In the genomic region with DNA sequence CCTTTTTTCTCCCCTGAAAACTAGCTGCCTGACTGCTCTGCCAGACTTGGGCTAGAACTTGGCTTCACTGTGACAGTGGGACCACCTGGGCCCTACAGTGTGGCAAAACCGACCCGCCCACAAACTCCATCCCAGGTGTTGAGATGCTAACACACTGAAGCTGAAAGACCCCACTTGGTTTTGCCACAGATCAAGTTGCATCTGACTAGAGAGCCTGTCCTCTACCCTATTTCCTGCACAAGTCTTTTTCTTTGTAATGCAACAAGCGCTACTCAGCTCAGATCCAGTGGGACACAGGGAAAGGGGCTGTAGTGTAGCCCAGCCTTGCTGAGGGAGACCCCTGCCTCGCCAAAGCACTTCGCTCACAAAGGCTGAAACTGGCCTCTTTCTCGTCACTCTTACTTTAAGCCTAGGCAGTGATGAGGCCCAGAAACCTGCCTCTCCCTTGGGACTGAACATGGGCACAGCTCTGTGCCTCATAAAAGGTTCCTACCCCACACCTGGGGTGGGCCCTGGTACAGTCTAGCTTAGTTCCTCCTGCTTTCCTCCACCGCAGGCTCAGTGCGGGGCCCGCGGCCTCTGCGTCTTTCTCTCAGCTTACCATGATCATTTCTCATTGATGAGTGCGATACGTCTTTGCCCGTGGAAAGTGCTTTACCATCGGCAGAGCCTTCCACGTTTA, we compare ENCODE assay signal across 23 cellular contexts. TPM values are rescaled to one million over a fixed set of nuclear protein-coding genes. Genes with fewer than 3 reads are reported as not detected.
DNase-seq lines count a peak whose midpoint lies in the region; ATAC-seq, FAIRE-seq and TF ChIP-seq lines count a peak whose summit lies in the region.
"Had no signal": no experiment of that assay in that cellular context is flagged by ENCODE, and none has a peak within 500 bp of the region (broad histone marks: within the 10 kb centered on the region; RNA-seq: fewer than 3 reads in every experiment).

No MANE protein-coding gene starts in this region.

- H3K27me3 ChIP-seq in spleen (replicated peaks in 1 of 7): peaks cover 0 to 2% (median 0%) of the 10 kb centered on the region in 7 donors
- H3K27me3 ChIP-seq in stomach: peaks cover 0 to 7% (median 0%) of the 10 kb centered on the region in 3 donors
- H3K27me3 ChIP-seq in colonic mucosa: no peaks in the 10 kb centered on the region
- H3K27me3 ChIP-seq: thyroid gland had no signal

- H3K9ac ChIP-seq in colonic mucosa (ENCODE audit: low read depth in 2 of 2, low read length in 2 of 2): no peak overlapping the region

- TF ChIP-seq CTCF in spleen (IDR thresholded peaks at IDR 0.05 in 8 of 11, conservative IDR thresholded peaks at IDR 0.05 in 3 of 11) (no peak), stomach (IDR thresholded peaks at IDR 0.05) (no peak), colonic mucosa (IDR thresholded peaks at IDR 0.05) (no peak)

- no peak for TF ChIP-seq EP300 in stomach (IDR thresholded peaks at IDR 0.05)

- no peaks in the 10 kb centered on the region for H3K36me3 ChIP-seq in spleen
- no peaks in the 10 kb centered on the region for H3K36me3 ChIP-seq in stomach
- no peaks in the 10 kb centered on the region for H3K36me3 ChIP-seq in colonic mucosa
- H3K36me3 ChIP-seq: thyroid gland had no signal

- intact Hi-C loops in spleen (cut with DNase I; ENCODE audit: low total_unique reads): loop anchor here (10.0 kb wide), 2 partner anchors 56 to 146 kb away; partner anchors contain the start of gene RAP1GAP
- intact Hi-C loops in stomach (cut with DNase I; ENCODE audit: low total_unique reads): loop anchor here (10.0 kb wide), 1 partner anchor 136 kb away; no protein-coding TSS in a partner anchor
- intact Hi-C loops in colonic mucosa (cut with DNase I): no loop called here

- no peak for ATAC-seq in GM18519 (IDR thresholded peaks at IDR 0.05; ENCODE audit: low FRiP score, unreplicated experiment)
- ATAC-seq: activated naive CD8-positive, alpha-beta T cell treated with anti-CD3 and anti-CD28 coated beads, Interleukin-2, amount 50 U/mL, for 24 hours; PC-3 had no signal

- peak; percentile 44 for FAIRE-seq in GM18507 (lab: Jason Lieb, UNC)
- FAIRE-seq: HTR-8/SVneo had no signal

- peak overlapping the region in 6 of 8 donors; percentile 4 to 81 (median 62) for H3K27ac ChIP-seq in spleen
- H3K27ac ChIP-seq in stomach: no peak overlapping the region
- H3K27ac ChIP-seq in colonic mucosa: no peak overlapping the region
- H3K27ac ChIP-seq: skin epidermis, thyroid gland had no signal

- TF ChIP-seq POLR2A in spleen (IDR thresholded peaks at IDR 0.05) (no peak), stomach (IDR thresholded peaks at IDR 0.05) (no peak)

- DNase-seq in GM18507 (ENCODE audit: extremely low spot score, insufficient read length, low read depth) (no peak), NCI-H2171 treated with DMSO at 0.1 percent for 48 hours (lab: John Stamatoyannopoulos, UW) (peak; percentile 56), germinal center (ENCODE audit: low spot score) (peak; percentile 58), spleen (peak; percentile 81), stomach (no peak), colonic mucosa (no peak), globus pallidus (ENCODE audit: low spot score) (no peak)
- DNase-seq: activated gamma-delta T cell treated with Interleukin-2 at 50 U/mL for 16 hours; activated naive CD8-positive, alpha-beta T cell treated with anti-CD3 and anti-CD28 coated beads, Interleukin-2, amount 50 U/mL, for 24 hours; activated T-cell treated with anti-CD3 and anti-CD28 coated beads, Interleukin-2, amount 50 U/mL, for 24 hours; GOT3; NCI-H1105; NCI-H2029 treated with DMSO at 0.1 percent for 48 hours; NCI-H446 treated with DMSO at 0.1 percent for 48 hours; occipital lobe; PC-3; SHP77 treated with DMSO at 0.1 percent for 48 hours; stimulated activated CD4-positive, alpha-beta T cell treated with anti-CD3 and anti-CD28 coated beads, Interleukin-2, amount 100 ng/mL, for 24 hours; thyroid gland had no signal

- no peak overlapping the region for H3K4me3 ChIP-seq in spleen
- no peak overlapping the region for H3K4me3 ChIP-seq in stomach
- H3K4me3 ChIP-seq in colonic mucosa: no peak overlapping the region
- H3K4me3 ChIP-seq: skin epidermis, thyroid gland had no signal

- H3K9me3 ChIP-seq in spleen: no peaks in the 10 kb centered on the region
- no peaks in the 10 kb centered on the region for H3K9me3 ChIP-seq in stomach
- no peaks in the 10 kb centered on the region for H3K9me3 ChIP-seq in colonic mucosa
- H3K9me3 ChIP-seq: thyroid gland had no signal

- WGBS in spleen, 5 donors: 73 to 84% (median 81%) methylated on average over 16 of the region's 16 CpGs
- WGBS in stomach, 5 donors: 90 to 94% (median 93%) methylated on average over 16 of the region's 16 CpGs

- H3K4me1 ChIP-seq in spleen (peaks cover 0 to 86% (median 37%) of the 10 kb centered on the region in 6 donors), stomach (peaks cover 0 to 15% (median 3%) of the 10 kb centered on the region in 4 donors), colonic mucosa (no peaks in the 10 kb centered on the region)
- H3K4me1 ChIP-seq: thyroid gland had no signal

RNA-seq across cellular contexts. Expression of gene ALPL, which starts 9.7 kb away (rescaled TPM):
- total RNA-seq in spleen (100 to 1,000 TPM in 3 of 7 donors, 10 to 100 TPM in 4; 43.7 to 222 (median 85.0) TPM), stomach (10 to 100 TPM in 1 of 5 donors, 1 to 10 TPM in 2, not detected in 2; 2.9 to 12.0 (median 3.5) TPM), colonic mucosa (1 to 10 TPM; 1.6 to 1.7 TPM)
- polyA plus RNA-seq in spleen (10 to 100 TPM; 19.5 to 30.8 (median 27.3) TPM), stomach (10 to 100 TPM in 2 of 3 donors, 1 to 10 TPM in 1; 2.9 to 11.3 (median 10.5) TPM)
- total RNA-seq: lung microvascular endothelial cell had no signal

Comparison
In these comparisons a context has a peak if more than half of its experiments do, and no peak if none do; other contexts are left out.
1. DNase-seq: peak in NCI-H2171 treated with DMSO at 0.1 percent for 48 hours (single experiment), germinal center (single experiment) and spleen (single experiment); none in GM18507 (single experiment), stomach (single experiment), colonic mucosa (single experiment) and globus pallidus (single experiment).
2. H3K27ac ChIP-seq: peak in spleen (6 of 8); none in stomach (0 of 5) and colonic mucosa (single experiment).